9 cellular contexts compared by ENCODE assay signal in genomic region chr3:197501496-197501878, GRCh38. TPM values are rescaled to one million over a fixed set of nuclear protein-coding genes. Genes with fewer than 3 reads are reported as not detected.
DNase-seq lines count a peak whose midpoint lies in the region; ATAC-seq lines count a peak whose summit lies in the region.
"Had no signal": no experiment of that assay in that cellular context is flagged by ENCODE, and none has a peak within 500 bp of the region (broad histone marks: within the 10 kb centered on the region; RNA-seq: fewer than 3 reads in every experiment).

No MANE protein-coding gene starts in this region.

- intact Hi-C loops in left colon (cut with DNase I, micrococcal nuclease) (loop anchor here in 1 of 2 donors (10.0 kb wide), 1 partner anchor 247 kb away; no protein-coding TSS in a partner anchor), cardiac septum (cut with DNase I) (no loop called here)

- in situ Hi-C loops in G401 (cut with HindIII; ENCODE audit: low sequenced_read_pairs), result no loop called here

- DNase-seq in G401 (ENCODE audit: low spot score) (peak; percentile 61), RKO (ENCODE audit: low spot score) (peak; percentile 17), left colon (peak; percentile 76 to 82), UCSD-AML1 (lab: John Stamatoyannopoulos, UW; ENCODE audit: unreplicated experiment) (no peak), cardiac septum (ENCODE audit: low spot score) (no peak)
- no peak for DNase-seq in activated CD4-positive, alpha-beta T cell treated with anti-CD3 and anti-CD28 coated beads, Interleukin-2, amount 50 U/mL, for 1 hour
- DNase-seq: activated naive CD4-positive, alpha-beta T cell had no signal

- peak; percentile 23 for ATAC-seq in HG02759 (IDR thresholded peaks at IDR 0.05; ENCODE audit: unreplicated experiment)
- peak; percentile 54 for ATAC-seq in left colon
- no peak for ATAC-seq in GM19395 (IDR thresholded peaks at IDR 0.05; ENCODE audit: unreplicated experiment)

RNA-seq across cellular contexts. Expression of gene BDH1, which starts 54.3 kb away (rescaled TPM):
- 0.31 TPM in 1 of 2 replicates, not detected in the other for total RNA-seq in G401 (2014; rRNA removed; shearing (Covaris generic))
- total RNA-seq in left colon (100 to 1,000 TPM; 161 to 208 TPM), cardiac septum (61.4 TPM)

Comparison
In these comparisons a context has a peak if more than half of its experiments do, and no peak if none do; other contexts are left out.
1. DNase-seq: peak in G401 (single experiment), RKO (single experiment) and left colon (2 of 2); none in UCSD-AML1 (single experiment), cardiac septum (single experiment) and activated CD4-positive, alpha-beta T cell treated with anti-CD3 and anti-CD28 coated beads, Interleukin-2, amount 50 U/mL, for 1 hour (single experiment).
2. RNA of gene BDH1, which starts 54.3 kb away (total RNA-seq): 161 to 208 TPM in left colon and 61.4 TPM in cardiac septum (single experiment); 0.31 TPM in G401; every median in the first group is over 10 times any median in the second.